ENCODE assay signal across 10 cellular contexts in genomic region chr9:71680189-71680983, GRCh38.
DNase-seq lines count a peak whose midpoint lies in the region; ATAC-seq and TF ChIP-seq lines count a peak whose summit lies in the region.
"Had no signal": no experiment of that assay in that cellular context is flagged by ENCODE, and none has a peak within 500 bp of the region (broad histone marks: within the 10 kb centered on the region; RNA-seq: fewer than 3 reads in every experiment).

No MANE protein-coding gene starts in this region.

- H2AFZ ChIP-seq in IMR-90 (replicated peaks; ENCODE audit: low read length, poor library complexity) = no peak overlapping the region

- peak overlapping the region; percentile 42 for H3K56ac ChIP-seq in IMR-90 (ENCODE audit: extremely low read depth, insufficient read depth, low read length)

- peak overlapping the region; percentile 54; the same call in 1 of the 2 replicates for H3K4ac ChIP-seq in IMR-90 (ENCODE audit: low read depth, low read length)

- no peak overlapping the region for H2AK9ac ChIP-seq in IMR-90 (replicated peaks; ENCODE audit: low read depth, low read length, poor library complexity)

- H2BK5ac ChIP-seq in IMR-90 (ENCODE audit: low read depth, low read length, poor library complexity, severe bottlenecking) = peak overlapping the region; percentile 84

- peak overlapping the region; percentile 77 for H4K5ac ChIP-seq in IMR-90 (ENCODE audit: low read depth, low read length)

- no peaks in the 10 kb centered on the region for H3K36me3 ChIP-seq in IMR-90 (ENCODE audit: control insufficient read depth, insufficient read depth, low read length)
- no peaks in the 10 kb centered on the region for H3K36me3 ChIP-seq in vagina

- peaks cover 20% of the 10 kb centered on the region for H3K4me1 ChIP-seq in IMR-90 (ENCODE audit: control insufficient read depth, insufficient read depth, low read length)
- H3K4me1 ChIP-seq in vagina = peaks cover 10% of the 10 kb centered on the region

- no peaks in the 10 kb centered on the region for H3K9me3 ChIP-seq in IMR-90 (ENCODE audit: control insufficient read depth, insufficient read depth, low read length)
- H3K9me3 ChIP-seq in vagina = no peaks in the 10 kb centered on the region

- H3K9me3 Mint-ChIP-seq in nephron (peaks cover 2% of the 10 kb centered on the region), progenitor cell of endocrine pancreas (ENCODE audit: low read depth) (peaks cover 3% of the 10 kb centered on the region)

- BruUV-seq in IMR-90 (replicated peaks; lab: Mats Ljungman, UMichigan) = no TSS peak

- intact Hi-C loops in IMR-90 (cut with micrococcal nuclease) = loop anchor here (1.0 to 5.0 kb wide), 3 partner anchors 76 to 232 kb away; partner anchors contain the start of genes ABHD17B and C9orf85
- intact Hi-C loops in vagina (cut with DNase I) = no loop called here

- H3K18ac ChIP-seq in IMR-90 (ENCODE audit: low read depth, low read length) = peak overlapping the region; percentile 91

- peak overlapping the region; percentile 75 for H2BK20ac ChIP-seq in IMR-90 (ENCODE audit: low read depth, low read length)

- TF ChIP-seq RAD21 in IMR-90 (IDR thresholded peaks at IDR 0.05; ENCODE audit: low read length) = no peak

- H2BK120ac ChIP-seq in IMR-90 (ENCODE audit: low read depth, low read length) = peak overlapping the region; percentile 66

- in situ Hi-C loops in IMR-90 (cut with MboI; ENCODE audit: low sequenced_read_pairs) = no loop called here

- H3K14ac ChIP-seq in IMR-90 (replicated peaks; ENCODE audit: low read depth, low read length) = peak overlapping the region; percentile 24; the same call in 1 of the 2 replicates

- H3K27ac Mint-ChIP-seq in nephron (peak overlapping the region; percentile 86 to 90 (median 87)), progenitor cell of endocrine pancreas (no peak overlapping the region)

- H4K91ac ChIP-seq in IMR-90 (ENCODE audit: insufficient read depth, low read depth, low read length) = peak overlapping the region; percentile 48; the same call in 1 of the 2 replicates

- peaks cover 6% of the 10 kb centered on the region for H3K9me1 ChIP-seq in IMR-90 (ENCODE audit: insufficient read depth, low read length)

- peak overlapping the region in 1 of 2 experiments; percentile 38; a peak in 3 of 4 replicates for H4K8ac ChIP-seq in IMR-90 (ENCODE audit: low read depth in 2 of 2, low read length in 2 of 2)

- no peak for TF ChIP-seq CTCF in IMR-90 (conservative IDR thresholded peaks at IDR 0.05; ENCODE audit: low read depth, low read length)
- no peak for TF ChIP-seq CTCF in nephron (IDR thresholded peaks at IDR 0.05; ENCODE audit: unreplicated experiment in 3 of 3)
- TF ChIP-seq CTCF in vagina (IDR thresholded peaks at IDR 0.05) = no peak
- no peak for TF ChIP-seq CTCF in progenitor cell of endocrine pancreas (IDR thresholded peaks at IDR 0.05; ENCODE audit: unreplicated experiment)

- peak overlapping the region; percentile 65; the same call in 1 of the 2 replicates for H3K4me2 ChIP-seq in IMR-90 (ENCODE audit: low read depth, low read length)

- H3K27me3 ChIP-seq in IMR-90 (ENCODE audit: control insufficient read depth, insufficient read depth, low read length) (no peaks in the 10 kb centered on the region), vagina (no peaks in the 10 kb centered on the region)

- no peak overlapping the region for H3K9ac ChIP-seq in IMR-90 (ENCODE audit: low read depth, low read length)

- no peaks in the 10 kb centered on the region for H3K36me3 Mint-ChIP-seq in nephron (ENCODE audit: low read depth)
- peaks cover under 1% of the 10 kb centered on the region for H3K36me3 Mint-ChIP-seq in progenitor cell of endocrine pancreas (ENCODE audit: insufficient read depth)

- H3K23ac ChIP-seq in IMR-90 (ENCODE audit: low read depth, low read length) = peak overlapping the region; percentile 58; the same call in 1 of the 2 replicates

- ATAC-seq in GM18505 (IDR thresholded peaks at IDR 0.05; ENCODE audit: unreplicated experiment) = peak; percentile 45
- peak; percentile 54 for ATAC-seq in IMR-90 (ENCODE audit: low read depth)

- CTCF ChIA-PET in IMR-90 (lab: Yijun Ruan, JAX) = interaction anchor here (0.6 kb wide), 1 partner anchor 48 kb away, joined by 3 read pairs; no protein-coding TSS in a partner anchor

- no CpG with 5 or more reads among the region's 5 CpGs for WGBS in IMR-90 (ENCODE audit: extremely low coverage in 2 of 2, insufficient read length in 1 of 2), 2 experiments

- H3K4me3 Mint-ChIP-seq in nephron (no peak overlapping the region), progenitor cell of endocrine pancreas (ENCODE audit: low read depth) (no peak overlapping the region)

- peak; percentile 57 for DNase-seq in IMR-90
- DNase-seq in dermis blood vessel endothelial cell = peak; percentile 42
- DNase-seq in NCI-H524 (lab: John Stamatoyannopoulos, UW) = no peak
- DNase-seq in vagina (ENCODE audit: extremely low spot score in 2 of 2) = no peak
- no peak for DNase-seq in progenitor cell of endocrine pancreas (ENCODE audit: low spot score, unreplicated experiment)
- no peak for DNase-seq in NCI-H446 (lab: John Stamatoyannopoulos, UW)
- DNase-seq: GOT3; stimulated activated CD4-positive, alpha-beta T cell treated with anti-CD3 and anti-CD28 coated beads, Interleukin-2, amount 100 ng/mL, for 24 hours had no signal

- H3K27ac ChIP-seq in IMR-90 (ENCODE audit: insufficient read depth, low read length) (peak overlapping the region; percentile 66; the same call in 1 of the 2 replicates), vagina (no peak overlapping the region)

- H3K79me1 ChIP-seq in IMR-90 (ENCODE audit: low read depth in 1 of 2, low read length in 2 of 2) = peaks cover 3 to 6% of the 10 kb centered on the region in 2 experiments; a peak in 1 of 4 replicates

- POLR2A ChIA-PET in IMR-90 (lab: Charles Lee; ENCODE audit: unreplicated experiment) = no interaction called here

- H3K27me3 Mint-ChIP-seq in nephron (ENCODE audit: low read depth) (no peaks in the 10 kb centered on the region), progenitor cell of endocrine pancreas (no peaks in the 10 kb centered on the region)

- no peak for TF ChIP-seq POLR2A in GM18505 (IDR thresholded peaks at IDR 0.05; ENCODE audit: borderline replicate concordance, extremely low read depth, insufficient read depth, insufficient read length)
- TF ChIP-seq POLR2A in IMR-90 (IDR thresholded peaks at IDR 0.05; ENCODE audit: low read depth, low read length) = no peak
- no peak for TF ChIP-seq POLR2A in vagina (IDR thresholded peaks at IDR 0.05)

- H3K4me1 Mint-ChIP-seq in nephron = peaks cover 52% of the 10 kb centered on the region
- H3K4me1 Mint-ChIP-seq in progenitor cell of endocrine pancreas (ENCODE audit: low read depth) = peaks cover 5% of the 10 kb centered on the region

- H3K4me3 ChIP-seq in IMR-90 (ENCODE audit: insufficient read depth, low read depth, low read length) = no peak overlapping the region
- no peak overlapping the region for H3K4me3 ChIP-seq in vagina

- H4K20me1 ChIP-seq in IMR-90 (ENCODE audit: insufficient read depth, low read length) = peaks cover 3% of the 10 kb centered on the region; the same call in 1 of the 2 replicates

- dilution Hi-C loops in IMR-90 (cut with HindIII; ENCODE audit: low sequenced_read_pairs, unreplicated experiment) = no loop called here

- H2BK15ac ChIP-seq in IMR-90 (ENCODE audit: low read depth, low read length) = no peak overlapping the region

- H2AK5ac ChIP-seq in IMR-90 (ENCODE audit: low read depth, low read length) = peak overlapping the region; percentile 24; the same call in 1 of the 2 replicates

TF ChIP-seq in IMR-90, 13 proteins besides CTCF, POLR2A, EP300 and RAD21:
- TF ChIP-seq NFE2L2 (IDR thresholded peaks at IDR 0.05; ENCODE audit: low read depth, low read length) = no peak
- TF ChIP-seq CHD1 (IDR thresholded peaks at IDR 0.05; ENCODE audit: low read depth, low read length) = no peak
- no peak for TF ChIP-seq MAFK (IDR thresholded peaks at IDR 0.05; ENCODE audit: low read depth, low read length)
- TF ChIP-seq, protein P1, sequence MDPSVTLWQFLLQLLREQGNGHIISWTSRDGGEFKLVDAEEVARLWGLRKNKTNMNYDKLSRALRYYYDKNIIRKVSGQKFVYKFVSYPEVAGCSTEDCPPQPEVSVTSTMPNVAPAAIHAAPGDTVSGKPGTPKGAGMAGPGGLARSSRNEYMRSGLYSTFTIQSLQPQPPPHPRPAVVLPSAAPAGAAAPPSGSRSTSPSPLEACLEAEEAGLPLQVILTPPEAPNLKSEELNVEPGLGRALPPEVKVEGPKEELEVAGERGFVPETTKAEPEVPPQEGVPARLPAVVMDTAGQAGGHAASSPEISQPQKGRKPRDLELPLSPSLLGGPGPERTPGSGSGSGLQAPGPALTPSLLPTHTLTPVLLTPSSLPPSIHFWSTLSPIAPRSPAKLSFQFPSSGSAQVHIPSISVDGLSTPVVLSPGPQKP (IDR thresholded peaks at IDR 0.05; ENCODE audit: borderline replicate concordance, low read depth, low read length) = no peak
- no peak for TF ChIP-seq RCOR1 (IDR thresholded peaks at IDR 0.05; ENCODE audit: insufficient replicate concordance, low read length)
TF ChIP-seq in IMR-90: peak in this region for 0.

Comparison
In these comparisons a context has a peak if more than half of its experiments do, and no peak if none do; other contexts are left out.
1. DNase-seq: peak in IMR-90 (single experiment) and dermis blood vessel endothelial cell (single experiment); none in NCI-H524 (0 of 2), vagina (0 of 2), progenitor cell of endocrine pancreas (single experiment) and NCI-H446 (0 of 2).